In the genomic region with DNA sequence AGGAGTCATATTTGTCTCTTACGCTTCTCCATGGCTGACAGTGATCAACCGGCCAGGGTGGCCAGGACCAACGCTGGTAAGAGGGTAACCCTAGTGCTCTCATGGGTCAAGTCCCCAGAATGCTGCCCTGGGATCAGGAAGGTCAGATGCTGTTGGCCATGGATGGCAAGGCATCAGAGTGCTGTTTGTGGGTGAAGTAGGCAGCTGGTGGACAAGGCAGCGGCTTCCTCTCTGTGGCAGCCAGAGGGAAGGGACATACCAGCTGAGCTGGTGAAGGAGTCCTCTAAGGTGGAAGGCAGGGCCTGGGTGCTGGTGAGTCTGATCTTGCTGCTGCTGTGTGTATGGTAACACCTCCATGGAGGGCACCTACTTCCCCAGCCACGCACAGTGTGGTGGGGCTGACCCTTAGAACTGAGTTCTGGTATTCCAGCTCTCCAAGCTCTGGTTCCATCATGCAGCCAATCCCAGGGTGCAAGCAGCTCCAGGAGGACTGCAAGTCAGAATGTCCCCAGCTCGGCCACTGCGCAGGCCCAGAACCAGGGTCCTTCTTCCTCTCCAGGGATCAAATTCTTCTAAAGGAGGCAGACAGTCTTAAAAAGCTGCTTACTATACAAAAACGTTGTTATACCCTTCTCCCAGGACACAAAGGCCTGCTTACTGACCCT, we compare ENCODE assay signal across 22 cellular contexts. TPM values are rescaled to one million over a fixed set of nuclear protein-coding genes. Genes with fewer than 3 reads are reported as not detected.
"Had no signal": no experiment of that assay in that cellular context is flagged by ENCODE, and none has a peak within 500 bp of the region (broad histone marks: within the 10 kb centered on the region; RNA-seq: fewer than 3 reads in every experiment).

No MANE protein-coding gene starts in this region.

- H3K27me3 Mint-ChIP-seq: type B pancreatic cell had no signal

- H3K27ac Mint-ChIP-seq: naive thymus-derived CD8-positive, alpha-beta T cell; stimulated activated effector memory CD8-positive, alpha-beta T cell treated with anti-CD3 and anti-CD28 coated beads, Interleukin-12 subunit alpha, Interleukin-12 subunit beta, amount 100 ng/mL, for 72 hours; type B pancreatic cell had no signal

- DNase-seq: dorsolateral prefrontal cortex; effector CD4-positive, alpha-beta T cell; gastrocnemius medialis; head of caudate nucleus; left ventricle myocardium superior; lower lobe of right lung; naive thymus-derived CD8-positive, alpha-beta T cell; nucleus accumbens; ovary; posterior cingulate gyrus; psoas muscle; right cardiac atrium; sigmoid colon; stimulated activated CD4-positive, alpha-beta T cell treated with anti-CD3 and anti-CD28 coated beads, Interleukin-2, amount 100 ng/mL, for 24 hours; stimulated activated CD4-positive, alpha-beta T cell treated with anti-CD3 and anti-CD28 coated beads, Interleukin-4, amount 100 ng/mL, for 24 hours; stimulated activated naive CD4-positive, alpha-beta T cell treated with Interleukin-2 at 50 U/mL for 16 hours; stomach; thyroid gland had no signal

- H3K4me1 Mint-ChIP-seq: naive thymus-derived CD8-positive, alpha-beta T cell; stimulated activated effector memory CD8-positive, alpha-beta T cell treated with anti-CD3 and anti-CD28 coated beads, Interleukin-12 subunit alpha, Interleukin-12 subunit beta, amount 100 ng/mL, for 72 hours had no signal

- H3K36me3 ChIP-seq: gastrocnemius medialis, lower lobe of right lung, ovary, sigmoid colon, stomach, thyroid gland had no signal

- H3K27me3 ChIP-seq: gastrocnemius medialis, ovary, sigmoid colon, stomach, thyroid gland had no signal

- H3K9me3 ChIP-seq: gastrocnemius medialis, lower lobe of right lung, thyroid gland had no signal

- H3K36me3 Mint-ChIP-seq: stimulated activated effector memory CD8-positive, alpha-beta T cell treated with anti-CD3 and anti-CD28 coated beads, Interleukin-12 subunit alpha, Interleukin-12 subunit beta, amount 100 ng/mL, for 72 hours had no signal

- H3K27ac ChIP-seq: dorsolateral prefrontal cortex, gastrocnemius medialis, lower lobe of right lung, ovary, psoas muscle, sigmoid colon, stomach, thyroid gland had no signal

- H3K4me3 Mint-ChIP-seq: naive thymus-derived CD8-positive, alpha-beta T cell; neural crest cell; stimulated activated effector memory CD8-positive, alpha-beta T cell treated with anti-CD3 and anti-CD28 coated beads, Interleukin-12 subunit alpha, Interleukin-12 subunit beta, amount 100 ng/mL, for 72 hours; type B pancreatic cell had no signal

- ATAC-seq: gastrocnemius medialis; left ventricle myocardium superior; lower lobe of right lung; naive thymus-derived CD8-positive, alpha-beta T cell; psoas muscle; right cardiac atrium; stimulated activated effector memory CD8-positive, alpha-beta T cell treated with anti-CD3 and anti-CD28 coated beads, Interleukin-12 subunit alpha, Interleukin-12 subunit beta, amount 100 ng/mL, for 72 hours had no signal

- H3K4me3 ChIP-seq: dorsolateral prefrontal cortex, gastrocnemius medialis, lower lobe of right lung, ovary, psoas muscle, sigmoid colon, stomach, thyroid gland had no signal

- H3K4me1 ChIP-seq: gastrocnemius medialis, lower lobe of right lung, psoas muscle, sigmoid colon, stomach, thyroid gland had no signal

RNA-seq across cellular contexts. Expression of gene SMOC1, which starts 13.4 kb away (rescaled TPM):
- total RNA-seq: fibroblast of villous mesenchyme; naive thymus-derived CD8-positive, alpha-beta T cell had no signal
- polyA plus RNA-seq: naive thymus-derived CD8-positive, alpha-beta T cell had no signal
